ENCODE assay signal across 11 cellular contexts in the genomic region with DNA sequence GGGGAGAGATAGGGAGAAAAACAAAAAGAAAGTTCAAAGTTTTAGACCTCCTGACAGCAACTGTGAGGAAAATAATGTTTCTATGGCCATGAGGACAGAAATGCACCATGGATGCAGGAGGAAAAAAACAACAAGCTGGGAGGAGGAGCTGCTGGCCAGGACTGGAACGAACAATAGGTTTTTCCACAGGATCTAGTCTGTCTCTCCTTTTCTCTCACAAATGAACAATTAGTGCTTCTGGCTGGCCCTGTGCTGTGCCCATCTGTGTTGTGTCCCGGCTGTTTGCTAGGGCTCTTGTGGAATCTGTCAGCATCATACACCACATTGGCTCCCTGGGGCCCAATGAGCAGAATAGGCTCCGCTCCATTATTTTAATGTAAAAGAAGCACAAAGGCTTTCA. TPM values are rescaled to one million over a fixed set of nuclear protein-coding genes. Genes with fewer than 3 reads are reported as not detected.
DNase-seq lines count a peak whose midpoint lies in the region; ATAC-seq and TF ChIP-seq lines count a peak whose summit lies in the region.
"Had no signal": no experiment of that assay in that cellular context is flagged by ENCODE, and none has a peak within 500 bp of the region (broad histone marks: within the 10 kb centered on the region; RNA-seq: fewer than 3 reads in every experiment).

No MANE protein-coding gene starts in this region.

- H3K27ac ChIP-seq in mucosa of rectum (ENCODE audit: low read depth in 2 of 2, low read length in 2 of 2) (peak overlapping the region; percentile 43 to 44), tibial artery (peak overlapping the region; percentile 65 to 67)

- no peaks in the 10 kb centered on the region for H3K27me3 Mint-ChIP-seq in endothelial cell (ENCODE audit: unreplicated experiment)

- H3K36me3 ChIP-seq in mucosa of rectum (ENCODE audit: control insufficient read depth in 2 of 2, insufficient read depth in 2 of 2, low read length in 2 of 2) (peaks cover 21 to 25% of the 10 kb centered on the region in 2 donors), tibial artery (peaks cover 0 to 23% (median 14%) of the 10 kb centered on the region in 3 donors)

- H3K4me3 Mint-ChIP-seq in endothelial cell (ENCODE audit: unreplicated experiment) = no peak overlapping the region
- H3K4me3 Mint-ChIP-seq: nephron progenitor cell; T-helper 1 cell treated with Interleukin-12 subunit alpha and Interleukin-12 subunit beta and Interleukin-4 antibody, amounts not matched to agents 30 μg/mL and 1 μg/mL, for 36 hours had no signal

- H3K36me3 Mint-ChIP-seq in endothelial cell (ENCODE audit: low read depth, unreplicated experiment) = peaks cover 28% of the 10 kb centered on the region

- no peaks in the 10 kb centered on the region for H3K9me3 Mint-ChIP-seq in endothelial cell (ENCODE audit: unreplicated experiment)

- H3K4me3 ChIP-seq in mucosa of rectum (ENCODE audit: low read length in 2 of 2) = no peak overlapping the region
- H3K4me3 ChIP-seq in tibial artery = no peak overlapping the region

- intact Hi-C loops in tibial artery (cut with DNase I; ENCODE audit: low total_unique reads) = no loop called here

- no peaks in the 10 kb centered on the region for H3K27me3 ChIP-seq in mucosa of rectum (ENCODE audit: control insufficient read depth in 2 of 2, insufficient read depth in 2 of 2, low read length in 2 of 2)
- no peaks in the 10 kb centered on the region for H3K27me3 ChIP-seq in tibial artery

- H3K9ac ChIP-seq in mucosa of rectum (ENCODE audit: low read depth in 1 of 2, low read length in 2 of 2) = peak overlapping the region in 1 of 2 donors; percentile 2

- H3K4me1 ChIP-seq in mucosa of rectum (ENCODE audit: control insufficient read depth in 2 of 2, insufficient read depth in 2 of 2, low read length in 2 of 2) (peaks cover 3 to 16% of the 10 kb centered on the region in 2 donors), tibial artery (peaks cover 0 to 41% (median 5%) of the 10 kb centered on the region in 4 donors)

- H3K4me1 Mint-ChIP-seq in endothelial cell (ENCODE audit: unreplicated experiment) = peaks cover 17% of the 10 kb centered on the region

- H3K27ac Mint-ChIP-seq in endothelial cell (ENCODE audit: unreplicated experiment) = peak overlapping the region; percentile 77
- H3K27ac Mint-ChIP-seq: nephron progenitor cell; T-helper 1 cell treated with Interleukin-12 subunit alpha and Interleukin-12 subunit beta and Interleukin-4 antibody, amounts not matched to agents 30 μg/mL and 1 μg/mL, for 36 hours had no signal

- no peaks in the 10 kb centered on the region for H3K9me3 ChIP-seq in mucosa of rectum (ENCODE audit: control insufficient read depth in 2 of 2, low read length in 2 of 2)
- no peaks in the 10 kb centered on the region for H3K9me3 ChIP-seq in tibial artery

- ATAC-seq in SK-N-SH treated with all-trans-retinoic acid at 6 μM for 48 hours (peak; percentile 67), HG03175 (IDR thresholded peaks at IDR 0.05; ENCODE audit: unreplicated experiment) (no peak), HG02763 (IDR thresholded peaks at IDR 0.05; ENCODE audit: unreplicated experiment) (no peak)

- no peak for DNase-seq in endothelial cell (ENCODE audit: low spot score)
- DNase-seq in tibial artery = no peak
- DNase-seq in activated effector memory CD4-positive, alpha-beta T cell treated with Interleukin-2 at 50 U/mL for 16 hours = no peak
- DNase-seq in stimulated activated CD4-positive, alpha-beta T cell treated with anti-CD3 and anti-CD28 coated beads, Interleukin-4, amount 100 ng/mL, for 4 hours = no peak
- DNase-seq: NCI-H526 treated with DMSO at 0.1 percent for 48 hours, nephron progenitor cell had no signal

- TF ChIP-seq CTCF in endothelial cell (IDR thresholded peaks at IDR 0.05; ENCODE audit: unreplicated experiment) (no peak), tibial artery (IDR thresholded peaks at IDR 0.05) (no peak)

TF ChIP-seq in SK-N-SH treated with all-trans-retinoic acid at 6 μM for 48 hours, 23 proteins besides CTCF, POLR2A, EP300 and RAD21:
- TF ChIP-seq ZNF565 (CRISPR knock-in tag; conservative IDR thresholded peaks at IDR 0.05; ENCODE audit: low read depth) (no peak), ZFP30 (CRISPR knock-in tag; IDR thresholded peaks at IDR 0.05) (no peak), BACH2 (CRISPR knock-in tag; IDR thresholded peaks at IDR 0.05; ENCODE audit: borderline replicate concordance) (no peak), ARNTL (CRISPR knock-in tag; IDR thresholded peaks at IDR 0.05; ENCODE audit: borderline replicate concordance, low read depth) (no peak), ESRRG (CRISPR knock-in tag; IDR thresholded peaks at IDR 0.05) (no peak), SNAI2 (CRISPR knock-in tag; IDR thresholded peaks at IDR 0.05) (no peak), TOX (CRISPR knock-in tag; IDR thresholded peaks at IDR 0.05; ENCODE audit: borderline replicate concordance) (no peak), ZNF70 (CRISPR knock-in tag; IDR thresholded peaks at IDR 0.05) (no peak), CSDC2 (CRISPR knock-in tag; IDR thresholded peaks at IDR 0.05) (no peak), ISL1 (CRISPR knock-in tag; IDR thresholded peaks at IDR 0.05) (no peak), RARB (CRISPR knock-in tag; IDR thresholded peaks at IDR 0.05) (no peak), OSR1 (CRISPR knock-in tag; IDR thresholded peaks at IDR 0.05) (no peak), ZC3H10 (CRISPR knock-in tag; IDR thresholded peaks at IDR 0.05) (no peak)
- TF ChIP-seq, protein P1, sequence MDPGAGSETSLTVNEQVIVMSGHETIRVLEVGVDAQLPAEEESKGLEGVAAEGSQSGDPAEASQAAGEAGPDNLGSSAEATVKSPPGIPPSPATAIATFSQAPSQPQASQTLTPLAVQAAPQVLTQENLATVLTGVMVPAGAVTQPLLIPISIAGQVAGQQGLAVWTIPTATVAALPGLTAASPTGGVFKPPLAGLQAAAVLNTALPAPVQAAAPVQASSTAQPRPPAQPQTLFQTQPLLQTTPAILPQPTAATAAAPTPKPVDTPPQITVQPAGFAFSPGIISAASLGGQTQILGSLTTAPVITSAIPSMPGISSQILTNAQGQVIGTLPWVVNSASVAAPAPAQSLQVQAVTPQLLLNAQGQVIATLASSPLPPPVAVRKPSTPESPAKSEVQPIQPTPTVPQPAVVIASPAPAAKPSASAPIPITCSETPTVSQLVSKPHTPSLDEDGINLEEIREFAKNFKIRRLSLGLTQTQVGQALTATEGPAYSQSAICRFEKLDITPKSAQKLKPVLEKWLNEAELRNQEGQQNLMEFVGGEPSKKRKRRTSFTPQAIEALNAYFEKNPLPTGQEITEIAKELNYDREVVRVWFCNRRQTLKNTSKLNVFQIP (CRISPR knock-in tag; IDR thresholded peaks at IDR 0.05; ENCODE audit: borderline replicate concordance, low read depth) = no peak
- TF ChIP-seq, protein P2, sequence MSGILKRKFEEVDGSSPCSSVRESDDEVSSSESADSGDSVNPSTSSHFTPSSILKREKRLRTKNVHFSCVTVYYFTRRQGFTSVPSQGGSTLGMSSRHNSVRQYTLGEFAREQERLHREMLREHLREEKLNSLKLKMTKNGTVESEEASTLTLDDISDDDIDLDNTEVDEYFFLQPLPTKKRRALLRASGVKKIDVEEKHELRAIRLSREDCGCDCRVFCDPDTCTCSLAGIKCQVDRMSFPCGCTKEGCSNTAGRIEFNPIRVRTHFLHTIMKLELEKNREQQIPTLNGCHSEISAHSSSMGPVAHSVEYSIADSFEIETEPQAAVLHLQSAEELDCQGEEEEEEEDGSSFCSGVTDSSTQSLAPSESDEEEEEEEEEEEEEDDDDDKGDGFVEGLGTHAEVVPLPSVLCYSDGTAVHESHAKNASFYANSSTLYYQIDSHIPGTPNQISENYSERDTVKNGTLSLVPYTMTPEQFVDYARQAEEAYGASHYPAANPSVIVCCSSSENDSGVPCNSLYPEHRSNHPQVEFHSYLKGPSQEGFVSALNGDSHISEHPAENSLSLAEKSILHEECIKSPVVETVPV (CRISPR knock-in tag; IDR thresholded peaks at IDR 0.05) = no peak
- TF ChIP-seq, protein P3, sequence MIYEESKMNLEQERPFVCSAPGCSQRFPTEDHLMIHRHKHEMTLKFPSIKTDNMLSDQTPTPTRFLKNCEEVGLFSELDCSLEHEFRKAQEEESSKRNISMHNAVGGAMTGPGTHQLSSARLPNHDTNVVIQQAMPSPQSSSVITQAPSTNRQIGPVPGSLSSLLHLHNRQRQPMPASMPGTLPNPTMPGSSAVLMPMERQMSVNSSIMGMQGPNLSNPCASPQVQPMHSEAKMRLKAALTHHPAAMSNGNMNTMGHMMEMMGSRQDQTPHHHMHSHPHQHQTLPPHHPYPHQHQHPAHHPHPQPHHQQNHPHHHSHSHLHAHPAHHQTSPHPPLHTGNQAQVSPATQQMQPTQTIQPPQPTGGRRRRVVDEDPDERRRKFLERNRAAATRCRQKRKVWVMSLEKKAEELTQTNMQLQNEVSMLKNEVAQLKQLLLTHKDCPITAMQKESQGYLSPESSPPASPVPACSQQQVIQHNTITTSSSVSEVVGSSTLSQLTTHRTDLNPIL (CRISPR knock-in tag; IDR thresholded peaks at IDR 0.05; ENCODE audit: low read depth) = no peak
- TF ChIP-seq, protein P4, sequence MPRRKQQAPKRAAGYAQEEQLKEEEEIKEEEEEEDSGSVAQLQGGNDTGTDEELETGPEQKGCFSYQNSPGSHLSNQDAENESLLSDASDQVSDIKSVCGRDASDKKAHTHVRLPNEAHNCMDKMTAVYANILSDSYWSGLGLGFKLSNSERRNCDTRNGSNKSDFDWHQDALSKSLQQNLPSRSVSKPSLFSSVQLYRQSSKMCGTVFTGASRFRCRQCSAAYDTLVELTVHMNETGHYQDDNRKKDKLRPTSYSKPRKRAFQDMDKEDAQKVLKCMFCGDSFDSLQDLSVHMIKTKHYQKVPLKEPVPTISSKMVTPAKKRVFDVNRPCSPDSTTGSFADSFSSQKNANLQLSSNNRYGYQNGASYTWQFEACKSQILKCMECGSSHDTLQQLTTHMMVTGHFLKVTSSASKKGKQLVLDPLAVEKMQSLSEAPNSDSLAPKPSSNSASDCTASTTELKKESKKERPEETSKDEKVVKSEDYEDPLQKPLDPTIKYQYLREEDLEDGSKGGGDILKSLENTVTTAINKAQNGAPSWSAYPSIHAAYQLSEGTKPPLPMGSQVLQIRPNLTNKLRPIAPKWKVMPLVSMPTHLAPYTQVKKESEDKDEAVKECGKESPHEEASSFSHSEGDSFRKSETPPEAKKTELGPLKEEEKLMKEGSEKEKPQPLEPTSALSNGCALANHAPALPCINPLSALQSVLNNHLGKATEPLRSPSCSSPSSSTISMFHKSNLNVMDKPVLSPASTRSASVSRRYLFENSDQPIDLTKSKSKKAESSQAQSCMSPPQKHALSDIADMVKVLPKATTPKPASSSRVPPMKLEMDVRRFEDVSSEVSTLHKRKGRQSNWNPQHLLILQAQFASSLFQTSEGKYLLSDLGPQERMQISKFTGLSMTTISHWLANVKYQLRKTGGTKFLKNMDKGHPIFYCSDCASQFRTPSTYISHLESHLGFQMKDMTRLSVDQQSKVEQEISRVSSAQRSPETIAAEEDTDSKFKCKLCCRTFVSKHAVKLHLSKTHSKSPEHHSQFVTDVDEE (CRISPR knock-in tag; IDR thresholded peaks at IDR 0.05) = no peak

RNA-seq across cellular contexts. Expression of a gene that starts 15.2 kb away (rescaled TPM):
- 11.0 TPM for total RNA-seq in endothelial cell (ENCODE audit: unreplicated experiment)
